24 cellular contexts compared by ENCODE assay signal in genomic region chr16:56841233-56841632, GRCh38. TPM values are rescaled to one million over a fixed set of nuclear protein-coding genes. Genes with fewer than 3 reads are reported as not detected.
DNase-seq lines count a peak whose midpoint lies in the region; ATAC-seq and TF ChIP-seq lines count a peak whose summit lies in the region.
"Had no signal": no experiment of that assay in that cellular context is flagged by ENCODE, and none has a peak within 500 bp of the region (broad histone marks: within the 10 kb centered on the region; RNA-seq: fewer than 3 reads in every experiment).

No MANE protein-coding gene starts in this region.

- H3K36me3 Mint-ChIP-seq in CD8-positive, alpha-beta memory T cell: peaks cover 4 to 90% (median 34%) of the 10 kb centered on the region in 3 donors
- peaks cover 39 to 77% of the 10 kb centered on the region in 2 donors for H3K36me3 Mint-ChIP-seq in stimulated activated naive B cell treated with anti-CD40 and anti-IgM and Interleukin-4, amounts not matched to agents 10 μg/mL and 1 μg/mL and 100 μg/mL, for 72 hours

- peak; percentile 35 for DNase-seq in A172 (ENCODE audit: low spot score)
- no peak for DNase-seq in CD8-positive, alpha-beta memory T cell
- peak; percentile 22 for DNase-seq in fibroblast of pulmonary artery (ENCODE audit: low read depth)
- DNase-seq in stimulated activated naive B cell treated with anti-CD40 and anti-IgM and Interleukin-4, amounts not matched to agents 10 μg/mL and 1 μg/mL and 100 μg/mL, for 72 hours: no peak
- DNase-seq in COR-L47 (lab: John Stamatoyannopoulos, UW): no peak
- no peak for DNase-seq in prostate gland (ENCODE audit: low spot score)
- DNase-seq: activated CD4-positive, alpha-beta T cell treated with anti-CD3 and anti-CD28 coated beads for 48 hours; activated naive CD8-positive, alpha-beta T cell treated with anti-CD3 and anti-CD28 coated beads for 36 hours; AML-193; caudate nucleus; esophagus squamous epithelium; KBM-7; midbrain; NCI-H1105; NCI-H2107; NCI-H524 treated with DMSO at 0.1 percent for 48 hours; PC-9; stimulated activated CD4-positive, alpha-beta T cell treated with anti-CD3 and anti-CD28 coated beads, Interleukin-15, amount 100 ng/mL, for 24 hours had no signal

- H3K4me3 ChIP-seq in CD8-positive, alpha-beta memory T cell (ENCODE audit: low read length): no peak overlapping the region
- H3K4me3 ChIP-seq in fibroblast of pulmonary artery (replicated peaks; ENCODE audit: low read depth, low read length) (no peak overlapping the region), prostate gland (no peak overlapping the region)
- H3K4me3 ChIP-seq: esophagus squamous epithelium, PC-9, right atrium auricular region had no signal

- no peak overlapping the region for H3K27ac ChIP-seq in CD8-positive, alpha-beta memory T cell (ENCODE audit: low read depth, low read length)
- H3K27ac ChIP-seq in prostate gland: no peak overlapping the region
- H3K27ac ChIP-seq: esophagus squamous epithelium, neutrophil, PC-9, right atrium auricular region had no signal

- no peaks in the 10 kb centered on the region for H3K9me3 Mint-ChIP-seq in CD8-positive, alpha-beta memory T cell
- H3K9me3 Mint-ChIP-seq in stimulated activated naive B cell treated with anti-CD40 and anti-IgM and Interleukin-4, amounts not matched to agents 10 μg/mL and 1 μg/mL and 100 μg/mL, for 72 hours: no peaks in the 10 kb centered on the region
- H3K9me3 Mint-ChIP-seq: activated naive CD8-positive, alpha-beta T cell treated with anti-CD3 and anti-CD28 coated beads for 36 hours had no signal

- peaks cover 0 to 10% (median 0%) of the 10 kb centered on the region in 3 donors for H3K4me1 Mint-ChIP-seq in CD8-positive, alpha-beta memory T cell
- H3K4me1 Mint-ChIP-seq in stimulated activated naive B cell treated with anti-CD40 and anti-IgM and Interleukin-4, amounts not matched to agents 10 μg/mL and 1 μg/mL and 100 μg/mL, for 72 hours: no peaks in the 10 kb centered on the region

- no peaks in the 10 kb centered on the region for H3K27me3 ChIP-seq in CD8-positive, alpha-beta memory T cell (ENCODE audit: insufficient read depth, low read length, poor library complexity, severe bottlenecking)
- no peaks in the 10 kb centered on the region for H3K27me3 ChIP-seq in prostate gland (replicated peaks; ENCODE audit: insufficient read depth)
- H3K27me3 ChIP-seq: esophagus squamous epithelium, neutrophil, right atrium auricular region had no signal

- intact Hi-C loops in prostate gland (cut with DNase I): no loop called here

- no peaks in the 10 kb centered on the region for H3K27me3 Mint-ChIP-seq in CD8-positive, alpha-beta memory T cell
- no peaks in the 10 kb centered on the region for H3K27me3 Mint-ChIP-seq in stimulated activated naive B cell treated with anti-CD40 and anti-IgM and Interleukin-4, amounts not matched to agents 10 μg/mL and 1 μg/mL and 100 μg/mL, for 72 hours
- H3K27me3 Mint-ChIP-seq: activated naive CD8-positive, alpha-beta T cell treated with anti-CD3 and anti-CD28 coated beads for 36 hours had no signal

- H3K9me3 ChIP-seq in CD8-positive, alpha-beta memory T cell (ENCODE audit: low read length): no peaks in the 10 kb centered on the region
- no peaks in the 10 kb centered on the region for H3K9me3 ChIP-seq in prostate gland
- H3K9me3 ChIP-seq: esophagus squamous epithelium, neutrophil, right atrium auricular region had no signal

- POLR2A ChIA-PET in CD8-positive, alpha-beta memory T cell (lab: Charles Lee): no interaction called here

- no peak overlapping the region for H3K4me3 Mint-ChIP-seq in CD8-positive, alpha-beta memory T cell
- H3K4me3 Mint-ChIP-seq in stimulated activated naive B cell treated with anti-CD40 and anti-IgM and Interleukin-4, amounts not matched to agents 10 μg/mL and 1 μg/mL and 100 μg/mL, for 72 hours: no peak overlapping the region
- H3K4me3 Mint-ChIP-seq: activated naive CD8-positive, alpha-beta T cell treated with anti-CD3 and anti-CD28 coated beads for 36 hours had no signal

- peaks cover 5% of the 10 kb centered on the region for H3K36me3 ChIP-seq in CD8-positive, alpha-beta memory T cell (ENCODE audit: insufficient read depth, low read length)
- no peaks in the 10 kb centered on the region for H3K36me3 ChIP-seq in prostate gland

- TF ChIP-seq POLR2A in prostate gland (IDR thresholded peaks at IDR 0.05): no peak

- no peaks in the 10 kb centered on the region for H3K4me1 ChIP-seq in CD8-positive, alpha-beta memory T cell (ENCODE audit: insufficient read depth, low read length)
- H3K4me1 ChIP-seq in prostate gland (replicated peaks): no peaks in the 10 kb centered on the region
- H3K4me1 ChIP-seq: esophagus squamous epithelium, right atrium auricular region had no signal

- CTCF ChIA-PET in CD8-positive, alpha-beta memory T cell (lab: Charles Lee): no interaction called here

- ATAC-seq in SK-N-SH treated with all-trans-retinoic acid at 6 μM for 48 hours (peak; percentile 99), HG03159 (IDR thresholded peaks at IDR 0.05; ENCODE audit: unreplicated experiment) (no peak)
- no peak for ATAC-seq in stimulated activated naive B cell treated with anti-CD40 and anti-IgM and Interleukin-4, amounts not matched to agents 10 μg/mL and 1 μg/mL and 100 μg/mL, for 72 hours (replicated peaks)

- 94% methylated on average over 2 of the region's 2 CpGs for WGBS in prostate gland

- TF ChIP-seq CTCF in fibroblast of pulmonary artery (IDR thresholded peaks at IDR 0.05; ENCODE audit: low read length, missing control alignments): no peak
- no peak for TF ChIP-seq CTCF in prostate gland (IDR thresholded peaks at IDR 0.05)

- peak overlapping the region in 5 of 8 donors; percentile 6 to 71 (median 17) for H3K27ac Mint-ChIP-seq in CD8-positive, alpha-beta memory T cell
- no peak overlapping the region for H3K27ac Mint-ChIP-seq in stimulated activated naive B cell treated with anti-CD40 and anti-IgM and Interleukin-4, amounts not matched to agents 10 μg/mL and 1 μg/mL and 100 μg/mL, for 72 hours
- H3K27ac Mint-ChIP-seq: activated naive CD8-positive, alpha-beta T cell treated with anti-CD3 and anti-CD28 coated beads for 36 hours had no signal

TF ChIP-seq in SK-N-SH treated with all-trans-retinoic acid at 6 μM for 48 hours, 23 proteins besides CTCF, POLR2A, EP300 and RAD21:
- TF ChIP-seq TCF4 (CRISPR knock-in tag; IDR thresholded peaks at IDR 0.05; ENCODE audit: borderline replicate concordance): peak; percentile 82
- TF ChIP-seq ZNF8 (CRISPR knock-in tag; IDR thresholded peaks at IDR 0.05): no peak
- TF ChIP-seq PPARA (CRISPR knock-in tag; IDR thresholded peaks at IDR 0.05; ENCODE audit: borderline replicate concordance): no peak
- TF ChIP-seq SNAI2 (CRISPR knock-in tag; IDR thresholded peaks at IDR 0.05): peak; percentile 87
- peak; percentile 78; the same call in 1 of the 2 replicates for TF ChIP-seq TSHZ2 (CRISPR knock-in tag; IDR thresholded peaks at IDR 0.05)

RNA-seq across cellular contexts. Expression of gene SLC12A3, which starts 23.8 kb away (rescaled TPM):
- total RNA-seq in A172 (2014; rRNA removed; shearing (Covaris generic)): not detected in 2 replicates
- total RNA-seq in CD8-positive, alpha-beta memory T cell: not detected
- not detected for polyA plus RNA-seq in CD8-positive, alpha-beta memory T cell
- under 1 TPM in 1 of 2 donors, not detected in 1; 0.23 TPM for total RNA-seq in prostate gland
- total RNA-seq: esophagus squamous epithelium, H4, right atrium auricular region, subcutaneous adipose tissue had no signal

Comparison
In these comparisons a context has a peak if more than half of its experiments do, and no peak if none do; other contexts are left out.
1. DNase-seq: peak in A172 (single experiment) and fibroblast of pulmonary artery (single experiment); none in CD8-positive, alpha-beta memory T cell (0 of 5), stimulated activated naive B cell treated with anti-CD40 and anti-IgM and Interleukin-4, amounts not matched to agents 10 μg/mL and 1 μg/mL and 100 μg/mL, for 72 hours (single experiment), COR-L47 (single experiment) and prostate gland (single experiment).